Comparison of ENCODE assay signal across 17 cellular contexts in genomic region chr10:91629715-91630549, GRCh38. TPM values are rescaled to one million over a fixed set of nuclear protein-coding genes. Genes with fewer than 3 reads are reported as not detected.
DNase-seq lines count a peak whose midpoint lies in the region; ATAC-seq, FAIRE-seq and TF ChIP-seq lines count a peak whose summit lies in the region.
"Had no signal": no experiment of that assay in that cellular context is flagged by ENCODE, and none has a peak within 500 bp of the region (broad histone marks: within the 10 kb centered on the region; RNA-seq: fewer than 3 reads in every experiment).

No MANE protein-coding gene starts in this region.

- H3K4me1 Mint-ChIP-seq in T-helper 17 cell = peaks cover 3% of the 10 kb centered on the region

- H3K4me3 Mint-ChIP-seq in T-helper 17 cell = peak overlapping the region; percentile 39
- H3K4me3 Mint-ChIP-seq: dendritic cell treated with granulocyte-macrophage colony-stimulating factor and Interleukin-4, amounts not matched to agents 40 ng/mL and 50 ng/mL, for 4 days; T-helper 1 cell treated with Interleukin-12 subunit alpha and Interleukin-12 subunit beta and Interleukin-4 antibody, amounts not matched to agents 30 μg/mL and 1 μg/mL, for 36 hours had no signal

- TF ChIP-seq RAD21 in A549 (conservative IDR thresholded peaks at IDR 0.05 in 1 of 2, IDR thresholded peaks at IDR 0.05 in 1 of 2) = no peak

- CTCF ChIA-PET in A549 (lab: Yijun Ruan, JAX) = interaction anchor here (1.3 to 3.4 kb wide), 3 partner anchors 11 to 77 kb away, joined by 3 to 14 read pairs (median 4); no protein-coding TSS in a partner anchor

- H2AFZ ChIP-seq in osteoblast (ENCODE audit: low read length) = peak overlapping the region; percentile 11

- peaks cover 18% of the 10 kb centered on the region for H3K36me3 ChIP-seq in osteoblast (ENCODE audit: insufficient read depth, low read length)

- H3K9me3 ChIP-seq in A549 (no peaks in the 10 kb centered on the region), T-helper 17 cell (ENCODE audit: control insufficient read depth, low read length, poor library complexity, severe bottlenecking) (no peaks in the 10 kb centered on the region), osteoblast (ENCODE audit: low read depth, low read length) (no peaks in the 10 kb centered on the region)

- peaks cover 31% of the 10 kb centered on the region; the same call in 2 of the 3 replicates for H3K4me1 ChIP-seq in A549
- H3K4me1 ChIP-seq in osteoblast (ENCODE audit: insufficient read depth, low read length) = peaks cover 40% of the 10 kb centered on the region

- peaks cover 53% of the 10 kb centered on the region for H3K27me3 Mint-ChIP-seq in T-helper 17 cell

- H3K27ac Mint-ChIP-seq in T-helper 17 cell = no peak overlapping the region
- H3K27ac Mint-ChIP-seq: dendritic cell treated with granulocyte-macrophage colony-stimulating factor and Interleukin-4, amounts not matched to agents 40 ng/mL and 50 ng/mL, for 4 days; T-helper 1 cell treated with Interleukin-12 subunit alpha and Interleukin-12 subunit beta and Interleukin-4 antibody, amounts not matched to agents 30 μg/mL and 1 μg/mL, for 36 hours; type B pancreatic cell had no signal

- WGBS in A549 (ENCODE audit: missing lambda C conversion rate) = 94% methylated on average over 11 of the region's 11 CpGs

- peaks cover 8% of the 10 kb centered on the region for H4K20me1 ChIP-seq in osteoblast (ENCODE audit: insufficient read depth, low read length)

- TF ChIP-seq EP300 in A549 (IDR thresholded peaks at IDR 0.05) = no peak

- TF ChIP-seq POLR2A in A549 (IDR thresholded peaks at IDR 0.05; ENCODE audit: low read length) = no peak

- DNase-seq in A549 (ENCODE audit: low read depth in 1 of 2, low spot score in 1 of 2) = no peak
- DNase-seq in T-helper 17 cell = no peak
- no peak for DNase-seq in fibroblast of the aortic adventitia (ENCODE audit: low read depth)
- DNase-seq in osteoblast (ENCODE audit: insufficient read length, low spot score, missing footprints) = peak; percentile 48
- no peak for DNase-seq in posterior cingulate gyrus
- no peak for DNase-seq in occipital lobe (lab: John Stamatoyannopoulos, UW)
- DNase-seq in glomerular visceral epithelial cell (ENCODE audit: extremely low spot score) = no peak
- DNase-seq: activated T-cell treated with anti-CD3 and anti-CD28 coated beads for 4 hours; kidney glomerular epithelial cell; NCI-H1417 treated with DMSO at 0.1 percent for 48 hours; NCI-H510A treated with DMSO at 0.1 percent for 48 hours; PC-3; stimulated activated CD4-positive, alpha-beta T cell treated with anti-CD3 and anti-CD28 coated beads, Interleukin-15, amount 100 ng/mL, for 24 hours had no signal

- no peak overlapping the region for H3K27ac ChIP-seq in A549
- peak overlapping the region; percentile 20 for H3K27ac ChIP-seq in osteoblast (ENCODE audit: low read depth, low read length)

- no peak for FAIRE-seq in A549 (lab: Jason Lieb, UNC)

- no peaks in the 10 kb centered on the region for H3K27me3 ChIP-seq in osteoblast (ENCODE audit: insufficient read depth, low read length)

- no peak for TF ChIP-seq CTCF in A549 (IDR thresholded peaks at IDR 0.05)
- TF ChIP-seq CTCF in fibroblast of the aortic adventitia (IDR thresholded peaks at IDR 0.05; ENCODE audit: insufficient read depth, low read length) = no peak
- no peak for TF ChIP-seq CTCF in osteoblast (IDR thresholded peaks at IDR 0.05; ENCODE audit: extremely low read depth, low read depth, low read length)

- ATAC-seq in A549 (no peak), T-helper 17 cell (no peak), GM18502 (IDR thresholded peaks at IDR 0.05; ENCODE audit: poor library complexity, unreplicated experiment) (no peak)
- ATAC-seq: PC-3 had no signal

- peak overlapping the region; percentile 29 for H3K4me2 ChIP-seq in A549
- peak overlapping the region; percentile 97 for H3K4me2 ChIP-seq in osteoblast (ENCODE audit: insufficient read depth, low read length)

- H3K4me3 ChIP-seq in A549 (0 out of 3 replicates have a peak overlapping the region, but pooled peaks have one; percentile 1), fibroblast of the aortic adventitia (ENCODE audit: low read depth, low read length) (peak overlapping the region; percentile 84), osteoblast (ENCODE audit: insufficient read depth, low read length) (peak overlapping the region; percentile 87)

- H3K36me3 Mint-ChIP-seq in T-helper 17 cell (ENCODE audit: low read depth) = no peaks in the 10 kb centered on the region

- POLR2A ChIA-PET in A549 (lab: Yijun Ruan, JAX) = no interaction called here

- intact Hi-C loops in posterior cingulate gyrus (cut with DNase I) = loop anchor here (5.0 to 10.0 kb wide), 2 partner anchors 167 to 275 kb away; partner anchors contain the start of genes FGFBP3 and TNKS2

- H3K79me2 ChIP-seq in osteoblast (ENCODE audit: insufficient read depth, low read length) = peaks cover 33% of the 10 kb centered on the region

TF ChIP-seq in A549, 52 proteins besides CTCF, POLR2A, EP300 and RAD21:
- no peak for TF ChIP-seq PBX3 (IDR thresholded peaks at IDR 0.05)
- TF ChIP-seq HEYL (CRISPR knock-in tag; IDR thresholded peaks at IDR 0.05) = no peak
- peak; percentile 43 to 49; a peak in 2 of 4 replicates for TF ChIP-seq CEBPB (IDR thresholded peaks at IDR 0.05)
- TF ChIP-seq E2F6 (IDR thresholded peaks at IDR 0.05; ENCODE audit: borderline replicate concordance, low read depth) = no peak
- TF ChIP-seq ESRRA (IDR thresholded peaks at IDR 0.05; ENCODE audit: borderline replicate concordance, low read length) = no peak
TF ChIP-seq in A549: peak in this region for 1.

RNA-seq across cellular contexts. Expression of gene PPP1R3C, which starts 2.9 kb away (rescaled TPM):
- polyA plus RNA-seq in A549 (2011; rRNA removed) (19.7 and 20.0 TPM in 2 replicates), A549 (2017; fragmentation: RNase III; extraction: RNeasy Plus Mini Kit Qiagen cat#74134 plus additional on column Dnase treatment) (9.8 to 10.9 TPM (median 10.5 TPM) in 3 replicates)
- 4.4 and 5.5 TPM in 2 replicates for polyA plus RNA-seq in A549 (2012; cell fraction: cytosol; rRNA removed)
- 2.3 and 3.9 TPM in 2 replicates for polyA plus RNA-seq in A549 (2012; cell fraction: nucleus; rRNA removed)
- 19.0 and 21.4 TPM in 2 replicates for polyA minus RNA-seq in A549 (2011; rRNA and poly(A)+ RNA removed)
- total RNA-seq in T-helper 17 cell (under 1 TPM in 1 of 2 donors, not detected in 1; 0.10 TPM), fibroblast of the aortic adventitia (ENCODE audit: low replicate concordance) (41.1 and 92.6 TPM in 2 replicates), osteoblast (73.4 and 87.9 TPM in 2 replicates), occipital lobe (41.2 TPM)
- total RNA-seq: PC-3 had no signal

Comparison
In these comparisons a context has a peak if more than half of its experiments do, and no peak if none do; other contexts are left out.
1. H3K4me3 ChIP-seq: peak in every context shown above with its lines; median percentile 87 in osteoblast; 84 in fibroblast of the aortic adventitia; 1 in A549.
2. RNA of gene PPP1R3C, which starts 2.9 kb away (total RNA-seq): 73.4 to 87.9 TPM in osteoblast, 41.2 TPM in occipital lobe (single experiment) and 41.1 to 92.6 TPM in fibroblast of the aortic adventitia; 0.10 TPM in T-helper 17 cell; every median in the first group is over 10 times any median in the second.